ENCODE assay signal across 19 cellular contexts in the genomic region with DNA sequence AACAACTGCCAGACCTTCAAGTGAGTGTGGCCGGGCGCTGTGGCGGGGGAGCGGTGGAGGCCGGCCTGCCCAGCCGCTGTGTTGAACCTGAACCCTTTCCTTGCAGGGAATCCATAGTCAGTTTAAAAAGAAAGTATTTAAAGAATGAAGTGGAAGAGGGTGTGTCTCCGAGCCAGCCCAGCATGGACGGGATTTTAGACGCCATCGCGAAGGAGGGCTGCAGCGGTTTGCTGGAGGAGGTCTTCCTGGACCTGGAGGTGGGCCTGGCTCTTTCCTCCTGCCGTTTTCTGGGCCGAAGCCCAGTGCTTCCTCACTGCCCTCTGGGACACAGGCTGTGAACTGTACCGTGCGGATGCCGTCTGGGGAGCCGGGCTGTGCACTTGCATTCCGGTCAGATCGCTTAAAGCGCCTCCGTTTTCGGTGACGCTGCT. TPM values are rescaled to one million over a fixed set of nuclear protein-coding genes. Genes with fewer than 3 reads are reported as not detected.
A peak's percentile ranks its signal among the peaks of the same experiment; 100 is the strongest.
DNase-seq lines count a peak whose midpoint lies in the region; ATAC-seq and TF ChIP-seq lines count a peak whose summit lies in the region.
"Had no signal": no experiment of that assay in that cellular context is flagged by ENCODE, and none has a peak within 500 bp of the region (broad histone marks: within the 10 kb centered on the region; RNA-seq: fewer than 3 reads in every experiment).

No MANE protein-coding gene starts in this region.

- H3K9me3 ChIP-seq in heart left ventricle (no peaks in the 10 kb centered on the region), right atrium auricular region (no peaks in the 10 kb centered on the region), uterus (no peaks in the 10 kb centered on the region)
- H3K9me3 ChIP-seq: gastroesophageal sphincter, left lung, tibial nerve had no signal

- CTCF ChIA-PET in HEK293T (lab: Yijun Ruan, JAX), result no interaction called here

- H3K9me3 Mint-ChIP-seq in activated T-helper 17 cell treated with anti-CD3 and anti-CD28 coated beads, Interleukin-2, amount 50 U/mL, for 72 hours, result no peaks in the 10 kb centered on the region
- H3K9me3 Mint-ChIP-seq in memory B cell (no peaks in the 10 kb centered on the region), endothelial cell (ENCODE audit: unreplicated experiment) (no peaks in the 10 kb centered on the region)
- H3K9me3 Mint-ChIP-seq: T-helper 2 cell treated with Interferon-gamma antibody and Interleukin-4, amounts not matched to agents 5 μg/mL and 100 μg/mL, for 36 hours had no signal

- TF ChIP-seq CTCF in heart left ventricle (IDR thresholded peaks at IDR 0.05) (no peak), right atrium auricular region (IDR thresholded peaks at IDR 0.05) (no peak), uterus (IDR thresholded peaks at IDR 0.05) (no peak), endothelial cell (IDR thresholded peaks at IDR 0.05; ENCODE audit: unreplicated experiment) (no peak)

- H3K4me3 ChIP-seq in heart left ventricle, result no peak overlapping the region
- no peak overlapping the region for H3K4me3 ChIP-seq in right atrium auricular region
- no peak overlapping the region for H3K4me3 ChIP-seq in uterus
- H3K4me3 ChIP-seq: cardiac muscle cell, gastroesophageal sphincter, K562, left lung, SK-N-MC, tibial nerve had no signal

- intact Hi-C loops in heart left ventricle (cut with DNase I), result no loop called here
- intact Hi-C loops in uterus (cut with DNase I; ENCODE audit: low total_unique reads), result no loop called here

- H3K4me1 ChIP-seq in heart left ventricle (no peaks in the 10 kb centered on the region), right atrium auricular region (no peaks in the 10 kb centered on the region), uterus (no peaks in the 10 kb centered on the region)
- H3K4me1 ChIP-seq: gastroesophageal sphincter, left lung, tibial nerve had no signal

- H3K27me3 ChIP-seq in heart left ventricle (no peaks in the 10 kb centered on the region), right atrium auricular region (no peaks in the 10 kb centered on the region), uterus (no peaks in the 10 kb centered on the region)
- H3K27me3 ChIP-seq: cardiac muscle cell, gastroesophageal sphincter, left lung, tibial nerve had no signal

- TF ChIP-seq POLR2A in heart left ventricle (IDR thresholded peaks at IDR 0.05) (no peak), uterus (IDR thresholded peaks at IDR 0.05) (no peak)

- WGBS in heart left ventricle, 4 donors, result 94 to 96% (median 96%) methylated on average over 24 of the region's 24 CpGs

- no peaks in the 10 kb centered on the region for H3K27me3 Mint-ChIP-seq in activated T-helper 17 cell treated with anti-CD3 and anti-CD28 coated beads, Interleukin-2, amount 50 U/mL, for 72 hours
- H3K27me3 Mint-ChIP-seq in memory B cell (no peaks in the 10 kb centered on the region), endothelial cell (ENCODE audit: unreplicated experiment) (peaks cover 3% of the 10 kb centered on the region)

- POLR2A ChIA-PET in HEK293T (lab: Yijun Ruan, JAX), result interaction anchor here (0.7 kb wide), 1 partner anchor 10 kb away, joined by 4 read pairs; no protein-coding TSS in a partner anchor

- H3K27ac ChIP-seq in heart left ventricle (no peak overlapping the region), right atrium auricular region (peak overlapping the region in 1 of 2 donors; percentile 11), uterus (no peak overlapping the region)
- H3K27ac ChIP-seq: cardiac muscle cell, gastroesophageal sphincter, left lung, SK-N-MC, tibial nerve had no signal

- H3K36me3 ChIP-seq in heart left ventricle (peaks cover 0 to 97% (median 87%) of the 10 kb centered on the region in 9 donors), right atrium auricular region (peaks cover 78% of the 10 kb centered on the region), uterus (no peaks in the 10 kb centered on the region)

- DNase-seq in heart left ventricle (peak in 3 of 5 donors; percentile 8 to 14 (median 10)), right atrium auricular region (ENCODE audit: low spot score) (no peak), memory B cell (ENCODE audit: low spot score in 2 of 2) (no peak), uterus (peak; percentile 5 to 7), endothelial cell (ENCODE audit: low spot score) (no peak), HEK293T (ENCODE audit: extremely low spot score) (no peak)
- DNase-seq: activated CD8-positive, alpha-beta memory T cell treated with anti-CD3 and anti-CD28 coated beads, Interleukin-2, amount 50 U/mL, for 4 hours; COR-L47; NCI-H146; stimulated activated naive CD4-positive, alpha-beta T cell treated with Interleukin-2 at 50 U/mL for 16 hours had no signal

- H3K4me3 Mint-ChIP-seq in activated T-helper 17 cell treated with anti-CD3 and anti-CD28 coated beads, Interleukin-2, amount 50 U/mL, for 72 hours, result peak overlapping the region; percentile 36
- H3K4me3 Mint-ChIP-seq in memory B cell (no peak overlapping the region), endothelial cell (ENCODE audit: unreplicated experiment) (no peak overlapping the region)
- H3K4me3 Mint-ChIP-seq: T-helper 2 cell treated with Interferon-gamma antibody and Interleukin-4, amounts not matched to agents 5 μg/mL and 100 μg/mL, for 36 hours had no signal

- peaks cover 83% of the 10 kb centered on the region for H3K36me3 Mint-ChIP-seq in activated T-helper 17 cell treated with anti-CD3 and anti-CD28 coated beads, Interleukin-2, amount 50 U/mL, for 72 hours (ENCODE audit: low read depth)
- peaks cover 32% of the 10 kb centered on the region for H3K36me3 Mint-ChIP-seq in memory B cell
- H3K36me3 Mint-ChIP-seq in endothelial cell (ENCODE audit: low read depth, unreplicated experiment), result peaks cover 46% of the 10 kb centered on the region

- ATAC-seq in heart left ventricle, result no peak
- ATAC-seq in activated T-helper 17 cell treated with anti-CD3 and anti-CD28 coated beads, Interleukin-2, amount 50 U/mL, for 72 hours (replicated peaks), result no peak
- ATAC-seq in memory B cell (ENCODE audit: low read depth), result no peak
- no peak for ATAC-seq in GM21423 (IDR thresholded peaks at IDR 0.05; ENCODE audit: unreplicated experiment)
- ATAC-seq: gastroesophageal sphincter, K562, left lung had no signal

- peaks cover 35% of the 10 kb centered on the region for H3K4me1 Mint-ChIP-seq in activated T-helper 17 cell treated with anti-CD3 and anti-CD28 coated beads, Interleukin-2, amount 50 U/mL, for 72 hours
- H3K4me1 Mint-ChIP-seq in memory B cell (peaks cover 13% of the 10 kb centered on the region), endothelial cell (ENCODE audit: unreplicated experiment) (no peaks in the 10 kb centered on the region)

- peak overlapping the region; percentile 63 for H3K27ac Mint-ChIP-seq in activated T-helper 17 cell treated with anti-CD3 and anti-CD28 coated beads, Interleukin-2, amount 50 U/mL, for 72 hours
- peak overlapping the region; percentile 35 for H3K27ac Mint-ChIP-seq in memory B cell
- no peak overlapping the region for H3K27ac Mint-ChIP-seq in endothelial cell (ENCODE audit: unreplicated experiment)
- H3K27ac Mint-ChIP-seq: T-helper 2 cell treated with Interferon-gamma antibody and Interleukin-4, amounts not matched to agents 5 μg/mL and 100 μg/mL, for 36 hours had no signal

TF ChIP-seq in HEK293T, 16 proteins besides CTCF, POLR2A, EP300 and RAD21:
- TF ChIP-seq ZNF384 (IDR thresholded peaks at IDR 0.05) (no peak), ELF4 (IDR thresholded peaks at IDR 0.05) (no peak), CTBP1 (IDR thresholded peaks at IDR 0.05; ENCODE audit: borderline replicate concordance) (no peak), FOXK2 (IDR thresholded peaks at IDR 0.05) (no peak), FOXA1 (IDR thresholded peaks at IDR 0.05) (no peak), NFRKB (IDR thresholded peaks at IDR 0.05) (no peak), SP1 (IDR thresholded peaks at IDR 0.05) (no peak), HDGF (IDR thresholded peaks at IDR 0.05; ENCODE audit: borderline replicate concordance) (no peak), BHLHE40 (IDR thresholded peaks at IDR 0.05; ENCODE audit: borderline replicate concordance) (no peak), FOXM1 (IDR thresholded peaks at IDR 0.05; ENCODE audit: borderline replicate concordance) (no peak), LEF1 (IDR thresholded peaks at IDR 0.05; ENCODE audit: borderline replicate concordance) (no peak), L3MBTL2 (conservative IDR thresholded peaks at IDR 0.05) (no peak), SUZ12 (IDR thresholded peaks at IDR 0.05) (no peak), ARNT (IDR thresholded peaks at IDR 0.05) (no peak), TARDBP (IDR thresholded peaks at IDR 0.05) (no peak)
- TF ChIP-seq, protein P1, sequence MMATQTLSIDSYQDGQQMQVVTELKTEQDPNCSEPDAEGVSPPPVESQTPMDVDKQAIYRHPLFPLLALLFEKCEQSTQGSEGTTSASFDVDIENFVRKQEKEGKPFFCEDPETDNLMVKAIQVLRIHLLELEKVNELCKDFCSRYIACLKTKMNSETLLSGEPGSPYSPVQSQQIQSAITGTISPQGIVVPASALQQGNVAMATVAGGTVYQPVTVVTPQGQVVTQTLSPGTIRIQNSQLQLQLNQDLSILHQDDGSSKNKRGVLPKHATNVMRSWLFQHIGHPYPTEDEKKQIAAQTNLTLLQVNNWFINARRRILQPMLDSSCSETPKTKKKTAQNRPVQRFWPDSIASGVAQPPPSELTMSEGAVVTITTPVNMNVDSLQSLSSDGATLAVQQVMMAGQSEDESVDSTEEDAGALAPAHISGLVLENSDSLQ (IDR thresholded peaks at IDR 0.05), result no peak

RNA-seq across cellular contexts. Expression of a gene that starts 19.1 kb away (rescaled TPM):
- total RNA-seq in heart left ventricle, result 10 to 100 TPM; 33.6 to 45.5 (median 42.8) TPM
- polyA plus RNA-seq in heart left ventricle, result 10 to 100 TPM; 20.6 to 45.4 TPM
- total RNA-seq in right atrium auricular region, result 10 to 100 TPM; 34.7 to 40.7 TPM
- total RNA-seq in activated T-helper 17 cell treated with anti-CD3 and anti-CD28 coated beads, Interleukin-2, amount 50 U/mL, for 72 hours, result 10 to 100 TPM; 78.3 to 93.6 TPM
- 10 to 100 TPM; 30.6 to 64.4 (median 50.2) TPM for total RNA-seq in uterus
- total RNA-seq in endothelial cell (ENCODE audit: unreplicated experiment), result 43.9 TPM

Comparison
In these comparisons a context has a peak if more than half of its experiments do, and no peak if none do; other contexts are left out.
1. DNase-seq: peak in heart left ventricle (3 of 5) and uterus (2 of 2); none in right atrium auricular region (single experiment), memory B cell (0 of 2), endothelial cell (single experiment) and HEK293T (single experiment).